Comparison of ENCODE assay signal across 1 cellular context in the genomic region with DNA sequence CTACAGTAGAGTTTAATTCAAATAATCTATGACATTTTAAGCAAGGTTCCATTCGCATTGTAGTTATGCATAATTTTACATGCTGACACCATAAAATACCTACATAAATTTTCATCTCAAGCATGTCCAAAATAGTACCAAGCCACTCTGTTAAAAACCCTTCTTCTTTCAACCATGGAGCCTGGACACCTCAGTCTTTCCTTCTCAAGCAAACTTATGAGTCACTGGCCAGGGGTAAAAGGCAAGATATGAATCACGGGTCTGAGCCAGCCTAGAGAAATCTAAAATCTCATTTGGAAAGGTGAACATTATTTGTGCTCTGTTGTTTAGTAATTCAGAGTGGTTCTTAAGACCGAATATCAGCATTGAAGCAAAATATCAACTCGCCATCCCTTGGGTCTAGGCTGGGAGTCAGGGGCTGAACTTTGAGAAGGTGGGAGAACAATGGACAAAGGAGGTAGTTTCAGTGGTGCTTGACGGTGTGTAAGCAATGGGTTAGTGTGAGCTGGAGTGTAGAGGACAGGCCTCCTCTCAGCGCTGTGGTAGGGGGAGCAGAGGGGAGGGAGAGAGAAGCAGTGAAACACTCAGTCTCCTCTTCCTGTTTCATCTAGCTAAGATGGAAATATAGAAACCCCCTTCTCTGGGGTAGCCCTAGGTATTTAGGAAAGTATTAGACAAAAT.
TF ChIP-seq lines count a peak whose summit lies in the region.

No MANE protein-coding gene starts in this region.

TF ChIP-seq in HepG2, 621 proteins besides CTCF, POLR2A, EP300 and RAD21 (continued from another document):
- TF ChIP-seq, protein P1, sequence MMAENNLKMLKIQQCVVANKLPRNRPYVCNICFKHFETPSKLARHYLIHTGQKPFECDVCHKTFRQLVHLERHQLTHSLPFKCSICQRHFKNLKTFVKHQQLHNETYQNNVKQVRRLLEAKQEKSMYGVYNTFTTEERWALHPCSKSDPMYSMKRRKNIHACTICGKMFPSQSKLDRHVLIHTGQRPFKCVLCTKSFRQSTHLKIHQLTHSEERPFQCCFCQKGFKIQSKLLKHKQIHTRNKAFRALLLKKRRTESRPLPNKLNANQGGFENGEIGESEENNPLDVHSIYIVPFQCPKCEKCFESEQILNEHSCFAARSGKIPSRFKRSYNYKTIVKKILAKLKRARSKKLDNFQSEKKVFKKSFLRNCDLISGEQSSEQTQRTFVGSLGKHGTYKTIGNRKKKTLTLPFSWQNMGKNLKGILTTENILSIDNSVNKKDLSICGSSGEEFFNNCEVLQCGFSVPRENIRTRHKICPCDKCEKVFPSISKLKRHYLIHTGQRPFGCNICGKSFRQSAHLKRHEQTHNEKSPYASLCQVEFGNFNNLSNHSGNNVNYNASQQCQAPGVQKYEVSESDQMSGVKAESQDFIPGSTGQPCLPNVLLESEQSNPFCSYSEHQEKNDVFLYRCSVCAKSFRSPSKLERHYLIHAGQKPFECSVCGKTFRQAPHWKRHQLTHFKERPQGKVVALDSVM (CRISPR knock-in tag; IDR thresholded peaks at IDR 0.05) = 0 out of 2 replicates have a peak, but pooled peaks have one; percentile 53
- TF ChIP-seq SOX13 (IDR thresholded peaks at IDR 0.05) (no peak), SOX13 (CRISPR knock-in tag; conservative IDR thresholded peaks at IDR 0.05 in 1 of 2, IDR thresholded peaks at IDR 0.05 in 1 of 2) (peak in 1 of 2 experiments; percentile 82; a peak in 2 of 4 replicates), ZNF567 (CRISPR knock-in tag; IDR thresholded peaks at IDR 0.05; ENCODE audit: borderline replicate concordance) (no peak), TARDBP (CRISPR knock-in tag; IDR thresholded peaks at IDR 0.05) (no peak), ZBTB20 (CRISPR knock-in tag; IDR thresholded peaks at IDR 0.05; ENCODE audit: borderline replicate concordance, low read depth) (no peak)
- TF ChIP-seq, protein P2, sequence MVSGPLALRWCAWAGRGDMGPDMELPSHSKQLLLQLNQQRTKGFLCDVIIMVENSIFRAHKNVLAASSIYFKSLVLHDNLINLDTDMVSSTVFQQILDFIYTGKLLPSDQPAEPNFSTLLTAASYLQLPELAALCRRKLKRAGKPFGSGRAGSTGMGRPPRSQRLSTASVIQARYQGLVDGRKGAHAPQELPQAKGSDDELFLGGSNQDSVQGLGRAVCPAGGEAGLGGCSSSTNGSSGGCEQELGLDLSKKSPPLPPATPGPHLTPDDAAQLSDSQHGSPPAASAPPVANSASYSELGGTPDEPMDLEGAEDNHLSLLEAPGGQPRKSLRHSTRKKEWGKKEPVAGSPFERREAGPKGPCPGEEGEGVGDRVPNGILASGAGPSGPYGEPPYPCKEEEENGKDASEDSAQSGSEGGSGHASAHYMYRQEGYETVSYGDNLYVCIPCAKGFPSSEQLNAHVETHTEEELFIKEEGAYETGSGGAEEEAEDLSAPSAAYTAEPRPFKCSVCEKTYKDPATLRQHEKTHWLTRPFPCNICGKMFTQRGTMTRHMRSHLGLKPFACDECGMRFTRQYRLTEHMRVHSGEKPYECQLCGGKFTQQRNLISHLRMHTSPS (CRISPR knock-in tag; IDR thresholded peaks at IDR 0.05; ENCODE audit: low read depth) = no peak
